Comparison of ENCODE assay signal across 8 cellular contexts in genomic region chr1:94926915-94927404, GRCh38. TPM values are rescaled to one million over a fixed set of nuclear protein-coding genes. Genes with fewer than 3 reads are reported as not detected.
A peak's percentile ranks its signal among the peaks of the same experiment; 100 is the strongest.
DNase-seq lines count a peak whose midpoint lies in the region; ATAC-seq and TF ChIP-seq lines count a peak whose summit lies in the region.

TSS of gene CNN3 (minus strand) at chr1:94927110. CDS start at chr1:94926894, 216 bp downstream.

- TF ChIP-seq CTCF in GM20000 (IDR thresholded peaks at IDR 0.05; ENCODE audit: extremely low read depth, missing control alignments), result no peak
- TF ChIP-seq CTCF in PC-3 (conservative IDR thresholded peaks at IDR 0.05; ENCODE audit: low read depth, low read length), result no peak
- no peak for TF ChIP-seq CTCF in nephron (IDR thresholded peaks at IDR 0.05; ENCODE audit: unreplicated experiment in 3 of 3)

- no peaks in the 10 kb centered on the region for H3K36me3 ChIP-seq in CD4-positive, alpha-beta memory T cell (ENCODE audit: insufficient read depth, low read length)
- H3K36me3 ChIP-seq in PC-3 (ENCODE audit: low read depth, low read length), result peaks cover 15% of the 10 kb centered on the region

- H3K9ac ChIP-seq in PC-3 (ENCODE audit: low read length), result peak within 1 kb of the TSS; percentile 87

- peaks cover 7% of the 10 kb centered on the region for H3K4me1 ChIP-seq in CD4-positive, alpha-beta memory T cell (ENCODE audit: insufficient read depth, low read length)
- H3K4me1 ChIP-seq in PC-3 (ENCODE audit: insufficient read depth, low read length), result peaks cover 25% of the 10 kb centered on the region

- POLR2A ChIA-PET in CD4-positive, alpha-beta memory T cell (lab: Charles Lee; ENCODE audit: partially characterized antibody), result interaction anchor here (1.0 kb wide), 1 partner anchor 8 kb away, joined by 3 read pairs; no protein-coding TSS in a partner anchor
- POLR2A ChIA-PET in PC-3 (lab: Charles Lee; ENCODE audit: unreplicated experiment), result interaction anchor here (0.6 to 0.7 kb wide), 2 partner anchors 18 to 72 kb away, joined by 4 to 14 read pairs; no protein-coding TSS in a partner anchor

- peaks cover 17% of the 10 kb centered on the region for H3K27me3 ChIP-seq in CD4-positive, alpha-beta memory T cell (ENCODE audit: insufficient read depth, low read length)
- no peaks in the 10 kb centered on the region for H3K27me3 ChIP-seq in PC-3 (ENCODE audit: low read length)

- no peaks in the 10 kb centered on the region for H3K36me3 Mint-ChIP-seq in CD4-positive, alpha-beta memory T cell
- H3K36me3 Mint-ChIP-seq in nephron (ENCODE audit: low read depth), result peaks cover 10% of the 10 kb centered on the region

- H4K20me1 ChIP-seq in PC-3 (ENCODE audit: low read length), result peaks cover 34% of the 10 kb centered on the region

- H3K79me2 ChIP-seq in PC-3 (ENCODE audit: low read length), result peaks cover 49% of the 10 kb centered on the region

- no peaks in the 10 kb centered on the region for H3K9me3 ChIP-seq in CD4-positive, alpha-beta memory T cell (ENCODE audit: control insufficient read depth in 1 of 2, low read length in 2 of 2)
- H3K9me3 ChIP-seq in PC-3 (ENCODE audit: low read length), result no peaks in the 10 kb centered on the region

- H3K4me2 ChIP-seq in PC-3 (ENCODE audit: low read length), result peak within 1 kb of the TSS; percentile 86

- peaks cover 3% of the 10 kb centered on the region for H3F3A ChIP-seq in PC-3 (ENCODE audit: low read length, unreplicated experiment)

- intact Hi-C loops in CD4-positive, alpha-beta memory T cell (cut with micrococcal nuclease), result loop anchor here (1.0 to 10.0 kb wide), 5 partner anchors 35 to 305 kb away; partner anchors contain the start of gene RWDD3
- intact Hi-C loops in PC-3 (cut with micrococcal nuclease), result loop anchor here (2.0 kb wide), 1 partner anchor 36 kb away; no protein-coding TSS in a partner anchor

- H3K27ac Mint-ChIP-seq in CD4-positive, alpha-beta memory T cell, result peak within 1 kb of the TSS in 6 of 7 donors; percentile 5 to 71 (median 60)
- H3K27ac Mint-ChIP-seq in nephron, result peak within 1 kb of the TSS; percentile 100

- no peak within 1 kb of the TSS for H3K27ac ChIP-seq in CD4-positive, alpha-beta memory T cell (ENCODE audit: low read depth, low read length)
- peak within 1 kb of the TSS; percentile 84 for H3K27ac ChIP-seq in PC-3 (ENCODE audit: low read length)

- H3K4me3 Mint-ChIP-seq in CD4-positive, alpha-beta memory T cell, result peak within 1 kb of the TSS; percentile 84 to 92 (median 90)
- peak within 1 kb of the TSS; percentile 98 to 100 (median 99) for H3K4me3 Mint-ChIP-seq in nephron

- no TSS peak for BruUV-seq in PC-3 (replicated peaks; lab: Mats Ljungman, UMichigan)

- H3K4me3 ChIP-seq in CD4-positive, alpha-beta memory T cell (ENCODE audit: low read length in 2 of 2), result peak within 1 kb of the TSS in 1 of 2 donors; percentile 35
- peak within 1 kb of the TSS; percentile 89 for H3K4me3 ChIP-seq in PC-3 (ENCODE audit: low read length)

- DNase-seq in CD4-positive, alpha-beta memory T cell, result peak; percentile 36 to 61 (median 47)
- DNase-seq in GM20000 (ENCODE audit: low spot score), result peak; percentile 96
- DNase-seq in HPDE6-E6E7 (ENCODE audit: extremely low spot score), result peak; percentile 92
- DNase-seq in PC-3, result peak; percentile 87
- DNase-seq in activated gamma-delta T cell treated with anti-CD3 and anti-CD28 coated beads, Interleukin-2, amount 50 U/mL, for 16 hours (ENCODE audit: low read depth), result peak; percentile 55
- peak; percentile 84 for DNase-seq in fibroblast of the conjunctiva (ENCODE audit: low read depth)
- DNase-seq in stimulated activated naive CD4-positive, alpha-beta T cell treated with Interleukin-2 at 50 U/mL for 16 hours (lab: John Stamatoyannopoulos, UW), result peak; percentile 54

- peak within 1 kb of the TSS; percentile 66 for H2AFZ ChIP-seq in PC-3 (ENCODE audit: low read length)

- CTCF ChIA-PET in CD4-positive, alpha-beta memory T cell (lab: Charles Lee; ENCODE audit: partially characterized antibody), result interaction anchor here (0.9 to 1.2 kb wide), 2 partner anchors 73 to 307 kb away, joined by 3 to 4 read pairs; partner anchors contain the start of gene RWDD3
- CTCF ChIA-PET in PC-3 (lab: Charles Lee), result interaction anchor here (1.4 kb wide), 1 partner anchor 115 kb away, joined by 13 read pairs; no protein-coding TSS in a partner anchor

- peaks cover 9 to 24% (median 17%) of the 10 kb centered on the region in 4 donors for H3K4me1 Mint-ChIP-seq in CD4-positive, alpha-beta memory T cell
- H3K4me1 Mint-ChIP-seq in nephron, result peaks cover 60% of the 10 kb centered on the region

- H3K9me2 ChIP-seq in PC-3 (replicated peaks; ENCODE audit: low read length), result no peaks in the 10 kb centered on the region

- peaks cover 27 to 34% of the 10 kb centered on the region in 2 donors for H3K27me3 Mint-ChIP-seq in CD4-positive, alpha-beta memory T cell
- H3K27me3 Mint-ChIP-seq in nephron (ENCODE audit: low read depth), result no peaks in the 10 kb centered on the region

- peak; percentile 79 for ATAC-seq in PC-3

- H3K9me3 Mint-ChIP-seq in CD4-positive, alpha-beta memory T cell, result no peaks in the 10 kb centered on the region
- no peaks in the 10 kb centered on the region for H3K9me3 Mint-ChIP-seq in nephron

RNA-seq across cellular contexts. Expression of gene CNN3, which starts in this region (rescaled TPM):
- total RNA-seq in CD4-positive, alpha-beta memory T cell, result 1 to 10 TPM; 2.6 to 3.2 TPM
- 1 to 10 TPM; 1.9 to 2.3 TPM for polyA plus RNA-seq in CD4-positive, alpha-beta memory T cell
- total RNA-seq in PC-3 (2014; rRNA removed), result 231 and 323 TPM in 2 replicates

Comparison
In these comparisons a context has a peak if more than half of its experiments do, and no peak if none do; other contexts are left out.
1. RNA of gene CNN3 (total RNA-seq): 231 to 323 TPM in PC-3; 2.6 to 3.2 TPM in CD4-positive, alpha-beta memory T cell; every median in the first group is over 10 times any median in the second.
2. Peak in every context shown above with its lines, with median percentiles within 50 percentile points of each other: DNase-seq.